Comparison of ENCODE assay signal across 8 cellular contexts in genomic region chr12:105107497-105108371, GRCh38. TPM values are rescaled to one million over a fixed set of nuclear protein-coding genes. Genes with fewer than 3 reads are reported as not detected.
DNase-seq lines count a peak whose midpoint lies in the region; ATAC-seq, FAIRE-seq and TF ChIP-seq lines count a peak whose summit lies in the region.

Gene WASHC4 (plus strand): TSS chr12:105107731. CDS start chr12:105107801, 70 bp downstream.

- DNase-seq in Caki2 (ENCODE audit: low read depth), result peak; percentile 87
- DNase-seq in NT2/D1 (ENCODE audit: low read depth, low spot score), result peak; percentile 93
- DNase-seq in activated CD8-positive, alpha-beta memory T cell treated with anti-CD3 and anti-CD28 coated beads, Interleukin-2, amount 10 ng/mL, durations not matched to agents 7 days and 5 days, result peak; percentile 96
- DNase-seq in H1 (ENCODE audit: low read depth in 1 of 2, low spot score in 2 of 2), result peak; percentile 76 to 91
- peak; percentile 97 for DNase-seq in mesendoderm
- peak; percentile 80 for DNase-seq in stimulated activated CD8-positive, alpha-beta memory T cell treated with anti-CD3 and anti-CD28 coated beads, Interleukin-15, amount 100 ng/mL, for 1 hour (ENCODE audit: low read depth)

- peak within 1 kb of the TSS; percentile 82 to 99 for H3K4me2 ChIP-seq in H1 (ENCODE audit: insufficient read depth in 1 of 2, low read depth in 2 of 2, low read length in 2 of 2)
- peak within 1 kb of the TSS; percentile 83 for H3K4me2 ChIP-seq in mesendoderm (ENCODE audit: low read length)

- peak within 1 kb of the TSS; percentile 90; the same call in 1 of the 2 replicates for H4K8ac ChIP-seq in H1 (ENCODE audit: extremely low read depth, insufficient read depth, low read length)
- no peak within 1 kb of the TSS for H4K8ac ChIP-seq in mesendoderm (ENCODE audit: low read depth, low read length)

- H3K36me3 ChIP-seq in HUES48 (ENCODE audit: control insufficient read depth, insufficient read depth, low read length), result peaks cover 11% of the 10 kb centered on the region
- peaks cover 18% of the 10 kb centered on the region for H3K36me3 ChIP-seq in NT2/D1 (ENCODE audit: insufficient read depth, insufficient read length, low read length)
- peaks cover 0 to 7% (median 4%) of the 10 kb centered on the region in 4 experiments; a peak in 2 of 8 replicates for H3K36me3 ChIP-seq in H1 (ENCODE audit: control insufficient read depth in 2 of 4, insufficient read depth in 4 of 4, low read length in 3 of 4)
- H3K36me3 ChIP-seq in mesendoderm (ENCODE audit: control insufficient read depth, insufficient read depth, low read length), result no peaks in the 10 kb centered on the region

- peak within 1 kb of the TSS; percentile 63 for H3K56ac ChIP-seq in H1 (replicated peaks; ENCODE audit: insufficient read length, low read depth, low read length)
- peak within 1 kb of the TSS; percentile 99 for H3K56ac ChIP-seq in mesendoderm (ENCODE audit: low read length)

- TF ChIP-seq RAD21 in H1 (IDR thresholded peaks at IDR 0.05 in 1 of 2, conservative IDR thresholded peaks at IDR 0.05 in 1 of 2; ENCODE audit: low read depth in 2 of 2, low read length in 2 of 2), result no peak

- H2BK5ac ChIP-seq in H1 (ENCODE audit: low read depth, low read length) (peak within 1 kb of the TSS; percentile 96), mesendoderm (ENCODE audit: low read length) (peak within 1 kb of the TSS; percentile 84)

- peaks cover 20% of the 10 kb centered on the region for H3K27me3 Mint-ChIP-seq in activated CD8-positive, alpha-beta memory T cell treated with anti-CD3 and anti-CD28 coated beads, Interleukin-2, amount 10 ng/mL, durations not matched to agents 7 days and 5 days

- H3K27me3 ChIP-seq in HUES48 (ENCODE audit: control insufficient read depth, insufficient read depth, low read length) (no peaks in the 10 kb centered on the region), NT2/D1 (ENCODE audit: insufficient read depth, insufficient read length) (peaks cover 15% of the 10 kb centered on the region), H1 (replicated peaks in 1 of 4; ENCODE audit: control insufficient read depth in 3 of 4, extremely low read depth in 1 of 4, insufficient read depth in 3 of 4, low read length in 3 of 4) (no peaks in the 10 kb centered on the region), mesendoderm (ENCODE audit: insufficient read depth, low read length, poor library complexity) (no peaks in the 10 kb centered on the region)

- H2AK5ac ChIP-seq in H1 (ENCODE audit: low read depth, low read length) (no peak within 1 kb of the TSS; the same call in 1 of the 2 replicates), mesendoderm (ENCODE audit: low read length) (no peak within 1 kb of the TSS)

- no peak for TF ChIP-seq EP300 in H1 (IDR thresholded peaks at IDR 0.05; ENCODE audit: borderline replicate concordance in 1 of 2, low read depth in 2 of 2, low read length in 2 of 2)

- H3K4me1 ChIP-seq in HUES48 (ENCODE audit: control insufficient read depth, insufficient read depth, low read length) (peaks cover 41% of the 10 kb centered on the region), NT2/D1 (ENCODE audit: insufficient read depth, insufficient read length) (no peaks in the 10 kb centered on the region), H1 (replicated peaks in 1 of 4; ENCODE audit: control insufficient read depth in 3 of 4, insufficient read depth in 4 of 4, low read length in 3 of 4) (peaks cover 0 to 4% (median 2%) of the 10 kb centered on the region in 4 experiments; a peak in 4 of 7 replicates), mesendoderm (ENCODE audit: control insufficient read depth, low read depth, low read length) (peaks cover 3% of the 10 kb centered on the region)

- H4K20me1 ChIP-seq in H1 (replicated peaks in 1 of 2; ENCODE audit: control insufficient read depth in 1 of 2, insufficient read depth in 2 of 2, low read length in 2 of 2), result peaks cover 0 to 1% of the 10 kb centered on the region in 2 experiments

- TF ChIP-seq CTCF in H1 (IDR thresholded peaks at IDR 0.05; ENCODE audit: control extremely low read depth in 1 of 3, insufficient read depth in 1 of 3, low read depth in 1 of 3, low read length in 3 of 3), result no peak

- peak within 1 kb of the TSS; percentile 51; the same call in 1 of the 2 replicates for H2BK12ac ChIP-seq in H1 (ENCODE audit: low read depth, low read length)

- H3K14ac ChIP-seq in H1 (ENCODE audit: insufficient read length), result peak within 1 kb of the TSS; percentile 31

- TF ChIP-seq POLR2A in H1 (IDR thresholded peaks at IDR 0.05; ENCODE audit: control extremely low read depth in 1 of 2, low read depth in 2 of 2, low read length in 2 of 2), result peak; percentile 93

- peak within 1 kb of the TSS; percentile 91 for H3K4me3 Mint-ChIP-seq in activated CD8-positive, alpha-beta memory T cell treated with anti-CD3 and anti-CD28 coated beads, Interleukin-2, amount 10 ng/mL, durations not matched to agents 7 days and 5 days

- H3K23ac ChIP-seq in H1 (ENCODE audit: insufficient read length), result no peak within 1 kb of the TSS
- H3K23ac ChIP-seq in mesendoderm (ENCODE audit: low read length), result peak within 1 kb of the TSS; percentile 48

- peak within 1 kb of the TSS; percentile 99 for H3K4me3 ChIP-seq in HUES48 (ENCODE audit: low read depth, low read length)
- H3K4me3 ChIP-seq in NT2/D1 (ENCODE audit: insufficient read length, low read depth), result peak within 1 kb of the TSS; percentile 98
- H3K4me3 ChIP-seq in H1 (ENCODE audit: extremely low read depth in 1 of 4, insufficient read depth in 2 of 4, low read depth in 3 of 4, low read length in 4 of 4), result peak within 1 kb of the TSS; percentile 73 to 96 (median 82)
- peak within 1 kb of the TSS; percentile 92 for H3K4me3 ChIP-seq in mesendoderm (ENCODE audit: low read length)

- peaks cover 3% of the 10 kb centered on the region for H3K23me2 ChIP-seq in H1 (ENCODE audit: low read depth, low read length)

- peaks cover 5% of the 10 kb centered on the region for H3K9me3 Mint-ChIP-seq in activated CD8-positive, alpha-beta memory T cell treated with anti-CD3 and anti-CD28 coated beads, Interleukin-2, amount 10 ng/mL, durations not matched to agents 7 days and 5 days (ENCODE audit: low read depth)

- CTCF ChIA-PET in activated CD8-positive, alpha-beta memory T cell treated with anti-CD3 and anti-CD28 coated beads, Interleukin-2, amount 10 ng/mL, durations not matched to agents 7 days and 5 days (lab: Charles Lee), result interaction anchor here (1.0 to 1.3 kb wide), 4 partner anchors 125 to 423 kb away, joined by 3 read pairs; no protein-coding TSS in a partner anchor
- CTCF ChIA-PET in H1 (lab: Charles Lee; ENCODE audit: partially characterized antibody), result interaction anchor here (1.2 kb wide), 1 partner anchor 29 kb away, joined by 3 read pairs; no protein-coding TSS in a partner anchor

- peak within 1 kb of the TSS; percentile 99 for H2AFZ ChIP-seq in H1 (ENCODE audit: low read length)

- H2BK20ac ChIP-seq in H1 (ENCODE audit: low read length), result 0 out of 2 replicates have a peak within 1 kb of the TSS, but pooled peaks have one; percentile 50

- no peaks in the 10 kb centered on the region for H3K79me1 ChIP-seq in H1 (ENCODE audit: low read depth, low read length)
- H3K79me1 ChIP-seq in mesendoderm (ENCODE audit: low read length), result peaks cover 4% of the 10 kb centered on the region

- peak within 1 kb of the TSS; percentile 82 for H3K9ac ChIP-seq in HUES48 (ENCODE audit: low read depth, low read length)
- peak within 1 kb of the TSS; percentile 96 for H3K9ac ChIP-seq in NT2/D1 (ENCODE audit: insufficient read length, low read depth)
- peak within 1 kb of the TSS; percentile 80 to 89 (median 84) for H3K9ac ChIP-seq in H1 (replicated peaks in 1 of 4; ENCODE audit: extremely low read depth in 1 of 4, low read depth in 3 of 4, low read length in 3 of 4)
- H3K9ac ChIP-seq in mesendoderm (ENCODE audit: low read length), result peak within 1 kb of the TSS; percentile 96

- H3K27ac Mint-ChIP-seq in activated CD8-positive, alpha-beta memory T cell treated with anti-CD3 and anti-CD28 coated beads, Interleukin-2, amount 10 ng/mL, durations not matched to agents 7 days and 5 days, result peak within 1 kb of the TSS; percentile 96

- H2BK15ac ChIP-seq in H1 (ENCODE audit: low read length) (peak within 1 kb of the TSS; percentile 47; the same call in 1 of the 2 replicates), mesendoderm (replicated peaks; ENCODE audit: low read depth) (no peak within 1 kb of the TSS)

- peak within 1 kb of the TSS; percentile 61 for H4K91ac ChIP-seq in H1 (replicated peaks; ENCODE audit: insufficient read length, low read length)

- in situ Hi-C loops in Caki2 (cut with HindIII; ENCODE audit: low pct_unique_long_range_greater_than_20kb, low sequenced_read_pairs), result no loop called here

- H3K36me3 Mint-ChIP-seq in activated CD8-positive, alpha-beta memory T cell treated with anti-CD3 and anti-CD28 coated beads, Interleukin-2, amount 10 ng/mL, durations not matched to agents 7 days and 5 days, result peaks cover 19% of the 10 kb centered on the region

- H3K27ac ChIP-seq in HUES48 (ENCODE audit: low read depth, low read length) (peak within 1 kb of the TSS; percentile 96), H1 (ENCODE audit: low read depth, low read length) (peak within 1 kb of the TSS; percentile 74), mesendoderm (ENCODE audit: low read depth, low read length) (peak within 1 kb of the TSS; percentile 45)

- POLR2A ChIA-PET in H1 (lab: Charles Lee; ENCODE audit: partially characterized antibody), result interaction anchor here (0.8 to 3.0 kb wide), 15 partner anchors 12 to 726 kb away, joined by 3 to 31 read pairs (median 4); no protein-coding TSS in a partner anchor

- ATAC-seq in GM21390 (IDR thresholded peaks at IDR 0.05; ENCODE audit: unreplicated experiment), result peak; percentile 83
- ATAC-seq in activated CD8-positive, alpha-beta memory T cell treated with anti-CD3 and anti-CD28 coated beads, Interleukin-2, amount 10 ng/mL, durations not matched to agents 7 days and 5 days, result peak; percentile 96

- H3K18ac ChIP-seq in H1 (ENCODE audit: extremely low read depth, low read length) (peak within 1 kb of the TSS; percentile 86), mesendoderm (ENCODE audit: low read length) (peak within 1 kb of the TSS; percentile 97)

- peaks cover 35% of the 10 kb centered on the region for H3K4me1 Mint-ChIP-seq in activated CD8-positive, alpha-beta memory T cell treated with anti-CD3 and anti-CD28 coated beads, Interleukin-2, amount 10 ng/mL, durations not matched to agents 7 days and 5 days

- H3K4ac ChIP-seq in H1 (replicated peaks; ENCODE audit: insufficient read length, low read depth, low read length), result no peak within 1 kb of the TSS
- peak within 1 kb of the TSS; percentile 63 for H3K4ac ChIP-seq in mesendoderm (ENCODE audit: low read depth, low read length)

- no peak within 1 kb of the TSS for H2BK120ac ChIP-seq in H1 (replicated peaks; ENCODE audit: low read depth, low read length)
- H2BK120ac ChIP-seq in mesendoderm (ENCODE audit: low read depth, low read length), result no peak within 1 kb of the TSS

- FAIRE-seq in H1 (lab: Jason Lieb, UNC), result no peak

- H4K5ac ChIP-seq in H1 (ENCODE audit: insufficient read length, low read depth, low read length), result peak within 1 kb of the TSS; percentile 73
- no peak within 1 kb of the TSS for H4K5ac ChIP-seq in mesendoderm (ENCODE audit: low read length)

- H3K79me2 ChIP-seq in H1 (ENCODE audit: control insufficient read depth in 1 of 2, insufficient read depth in 2 of 2, low read length in 2 of 2) (peaks cover 8 to 48% of the 10 kb centered on the region in 2 experiments; a peak in 3 of 4 replicates), mesendoderm (ENCODE audit: control insufficient read depth, insufficient read depth, low read length) (peaks cover 22% of the 10 kb centered on the region)

- WGBS in H1 (ENCODE audit: extremely low coverage in 1 of 2, insufficient coverage in 1 of 2, insufficient read length in 1 of 2, insufficient replicate concordance in 2 of 2, low coverage in 1 of 2, low lambda C conversion rate in 2 of 2, missing lambda C conversion rate in 1 of 2), 2 experiments, result 1% methylated on average over 64 of the region's 85 CpGs; no CpG with 5 or more reads in 1 of the 2 experiments
- no CpG with 5 or more reads among the region's 85 CpGs for WGBS in mesendoderm (ENCODE audit: extremely low coverage, insufficient coverage, low lambda C conversion rate)

- H3K9me3 ChIP-seq in HUES48 (ENCODE audit: control insufficient read depth, insufficient read depth, low read length) (no peaks in the 10 kb centered on the region; the same call in 1 of the 2 replicates), NT2/D1 (ENCODE audit: insufficient read depth, low read length) (0 out of 2 replicates have a peak, but pooled peaks cover 13% of the 10 kb centered on the region), H1 (ENCODE audit: insufficient read depth in 2 of 2, low read depth in 1 of 2, low read length in 1 of 2) (peaks cover 0 to 3% of the 10 kb centered on the region in 2 experiments; a peak in 1 of 4 replicates)

RNA-seq across cellular contexts. Expression of gene WASHC4, which starts in this region (rescaled TPM):
- 11.6 and 13.7 TPM in 2 replicates for total RNA-seq in Caki2 (2014; rRNA removed; shearing (Covaris generic); ENCODE audit: low replicate concordance)
- total RNA-seq in activated CD8-positive, alpha-beta memory T cell treated with anti-CD3 and anti-CD28 coated beads, Interleukin-2, amount 10 ng/mL, durations not matched to agents 7 days and 5 days, result 10 to 100 TPM; 40.1 to 45.6 TPM
- total RNA-seq in H1 (2021; fragmentation: NEBNext Ultra II Directional; extraction: Animal tissue kit (Norgen Biotek cat#: 25700)), result 38.5 and 40.2 TPM in 2 replicates
- polyA plus RNA-seq in H1 (2011; rRNA removed), result 6.8 and 13.0 TPM in 2 replicates
- 18.3 TPM for polyA plus RNA-seq in H1 (2011; cell fraction: cytosol; rRNA removed)
- polyA plus RNA-seq in H1 (2011; cell fraction: nucleus; rRNA removed), result 8.5 TPM
- polyA plus RNA-seq in H1 (2012, experiment 1 of 2), result 11.6 to 29.8 TPM (median 16.3 TPM) in 4 replicates
- polyA plus RNA-seq in H1 (2012, experiment 2 of 2), result 1.2 TPM
- polyA plus RNA-seq in H1 (2013, experiment 1 of 2), result 46.6 TPM
- 46.6 TPM for polyA plus RNA-seq in H1 (2013, experiment 2 of 2)
- 31.9 and 49.9 TPM in 2 replicates for polyA minus RNA-seq in H1 (2011; rRNA and poly(A)+ RNA removed)
- polyA minus RNA-seq in H1 (2011; cell fraction: cytosol; rRNA and poly(A)+ RNA removed), result 39.6 TPM
- 92.1 TPM for polyA minus RNA-seq in H1 (2011; cell fraction: nucleus; rRNA and poly(A)+ RNA removed)
- 30.2 TPM for polyA plus RNA-seq in mesendoderm (2013, experiment 1 of 2)
- polyA plus RNA-seq in mesendoderm (2013, experiment 2 of 2), result 32.0 TPM

Comparison
In these comparisons a context has a peak if more than half of its experiments do, and no peak if none do; other contexts are left out.
1. Peak in every context shown above with its lines: DNase-seq, ATAC-seq, H3K4me3 ChIP-seq and H3K27ac ChIP-seq.
2. H3K27ac ChIP-seq: peak in every context shown above with its lines; median percentile 96 in HUES48; 74 in H1; 45 in mesendoderm.